ENCODE assay signal across 11 cellular contexts in the genomic region with DNA sequence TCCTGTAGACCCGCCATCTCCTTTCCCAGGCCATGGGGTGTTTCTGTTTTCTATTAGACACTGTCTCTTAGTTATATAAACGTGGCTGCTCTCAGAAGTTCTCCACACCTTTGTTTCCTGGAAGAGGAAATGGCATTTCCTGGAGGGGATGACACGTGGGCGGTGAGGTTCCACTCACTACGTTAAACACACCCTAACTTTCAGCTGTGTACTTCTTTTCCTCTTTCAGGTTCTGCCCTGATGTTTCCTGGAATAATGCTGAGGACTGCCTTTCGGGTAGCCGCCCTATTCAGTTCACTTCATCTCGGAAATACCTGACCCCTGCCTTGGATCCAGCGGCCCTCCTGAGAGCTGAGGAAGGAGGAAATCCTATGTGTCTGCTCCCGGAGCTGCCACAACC. TPM values are rescaled to one million over a fixed set of nuclear protein-coding genes. Genes with fewer than 3 reads are reported as not detected.
DNase-seq lines count a peak whose midpoint lies in the region; ATAC-seq and TF ChIP-seq lines count a peak whose summit lies in the region.
"Had no signal": no experiment of that assay in that cellular context is flagged by ENCODE, and none has a peak within 500 bp of the region (broad histone marks: within the 10 kb centered on the region; RNA-seq: fewer than 3 reads in every experiment).

No MANE protein-coding gene starts in this region.

- TF ChIP-seq CTCF in CD8-positive, alpha-beta T cell (IDR thresholded peaks at IDR 0.05) = no peak
- no peak for TF ChIP-seq CTCF in dorsolateral prefrontal cortex (IDR thresholded peaks at IDR 0.05 in 54 of 56, conservative IDR thresholded peaks at IDR 0.05 in 2 of 56; ENCODE audit: low read depth in 1 of 56, partially characterized antibody in 56 of 56)

- intact Hi-C loops in CD8-positive, alpha-beta T cell (cut with DNase I, micrococcal nuclease) = no loop called here
- intact Hi-C loops in dorsolateral prefrontal cortex (cut with DNase I) = loop anchor here (5.0 to 10.0 kb wide), 2 partner anchors 84 to 831 kb away; a partner anchor contains a TSS

- peaks cover 36% of the 10 kb centered on the region for H3K4me1 ChIP-seq in CD8-positive, alpha-beta T cell (ENCODE audit: insufficient read depth, low read length)

- POLR2A ChIA-PET in CD8-positive, alpha-beta T cell (lab: Charles Lee) = interaction anchor here (1.2 to 3.1 kb wide), 4 partner anchors 9 to 17 kb away, joined by 3 to 43 read pairs (median 12); no protein-coding TSS in a partner anchor
- POLR2A ChIA-PET in activated CD4-positive, alpha-beta memory T cell treated with anti-CD3 and anti-CD28 coated beads, Interleukin-2, amount 10 ng/mL, durations not matched to agents 7 days and 5 days (lab: Charles Lee) = interaction anchor here (1.1 to 8.9 kb wide), 20 partner anchors 9 to 493 kb away, joined by 3 to 123 read pairs (median 8); no protein-coding TSS in a partner anchor
- POLR2A ChIA-PET in activated naive CD8-positive, alpha-beta T cell treated with anti-CD3 and anti-CD28 coated beads, Interleukin-2, amount 10 ng/mL, durations not matched to agents 7 days and 5 days (lab: Charles Lee) = interaction anchor here (0.6 to 9.2 kb wide), 18 partner anchors 10 to 521 kb away, joined by 3 to 382 read pairs (median 6); a partner anchor contains a TSS

- peak overlapping the region; percentile 50 for H3K27ac ChIP-seq in CD8-positive, alpha-beta T cell (ENCODE audit: low read depth, low read length)
- H3K27ac ChIP-seq in dorsolateral prefrontal cortex = peak overlapping the region in 6 of 59 donors; percentile 13 to 93 (median 25)
- H3K27ac ChIP-seq: esophagus squamous epithelium had no signal

- H3K4me3 Mint-ChIP-seq in CD8-positive, alpha-beta T cell = peak overlapping the region; percentile 96
- peak overlapping the region; percentile 87 for H3K4me3 Mint-ChIP-seq in activated CD4-positive, alpha-beta memory T cell treated with anti-CD3 and anti-CD28 coated beads, Interleukin-2, amount 10 ng/mL, durations not matched to agents 7 days and 5 days
- H3K4me3 Mint-ChIP-seq in activated naive CD8-positive, alpha-beta T cell treated with anti-CD3 and anti-CD28 coated beads, Interleukin-2, amount 10 ng/mL, durations not matched to agents 7 days and 5 days = peak overlapping the region; percentile 96

- peak overlapping the region; percentile 51 for H3K4me3 ChIP-seq in CD8-positive, alpha-beta T cell (ENCODE audit: low read depth, low read length)
- H3K4me3 ChIP-seq in dorsolateral prefrontal cortex = no peak overlapping the region
- H3K4me3 ChIP-seq: esophagus squamous epithelium had no signal

- H3K27ac Mint-ChIP-seq in CD8-positive, alpha-beta T cell = peak overlapping the region; percentile 97
- H3K27ac Mint-ChIP-seq in activated CD4-positive, alpha-beta memory T cell treated with anti-CD3 and anti-CD28 coated beads, Interleukin-2, amount 10 ng/mL, durations not matched to agents 7 days and 5 days = peak overlapping the region; percentile 98
- peak overlapping the region; percentile 97 for H3K27ac Mint-ChIP-seq in activated naive CD8-positive, alpha-beta T cell treated with anti-CD3 and anti-CD28 coated beads, Interleukin-2, amount 10 ng/mL, durations not matched to agents 7 days and 5 days
- H3K27ac Mint-ChIP-seq: nephron had no signal

- CTCF ChIA-PET in CD8-positive, alpha-beta T cell (lab: Charles Lee) = interaction anchor here (0.5 to 9.1 kb wide), 10 partner anchors 13 to 508 kb away, joined by 3 to 179 read pairs (median 4); no protein-coding TSS in a partner anchor
- CTCF ChIA-PET in activated CD4-positive, alpha-beta memory T cell treated with anti-CD3 and anti-CD28 coated beads, Interleukin-2, amount 10 ng/mL, durations not matched to agents 7 days and 5 days (lab: Charles Lee) = interaction anchor here (0.8 to 8.8 kb wide), 6 partner anchors 17 to 137 kb away, joined by 3 to 110 read pairs (median 5); no protein-coding TSS in a partner anchor

- H3K36me3 Mint-ChIP-seq in CD8-positive, alpha-beta T cell = peaks cover 73% of the 10 kb centered on the region
- peaks cover 86% of the 10 kb centered on the region for H3K36me3 Mint-ChIP-seq in activated CD4-positive, alpha-beta memory T cell treated with anti-CD3 and anti-CD28 coated beads, Interleukin-2, amount 10 ng/mL, durations not matched to agents 7 days and 5 days (ENCODE audit: low read depth)
- peaks cover 60% of the 10 kb centered on the region for H3K36me3 Mint-ChIP-seq in activated naive CD8-positive, alpha-beta T cell treated with anti-CD3 and anti-CD28 coated beads, Interleukin-2, amount 10 ng/mL, durations not matched to agents 7 days and 5 days

- H3K9me3 Mint-ChIP-seq in CD8-positive, alpha-beta T cell = no peaks in the 10 kb centered on the region
- no peaks in the 10 kb centered on the region for H3K9me3 Mint-ChIP-seq in activated CD4-positive, alpha-beta memory T cell treated with anti-CD3 and anti-CD28 coated beads, Interleukin-2, amount 10 ng/mL, durations not matched to agents 7 days and 5 days
- H3K9me3 Mint-ChIP-seq in activated naive CD8-positive, alpha-beta T cell treated with anti-CD3 and anti-CD28 coated beads, Interleukin-2, amount 10 ng/mL, durations not matched to agents 7 days and 5 days = no peaks in the 10 kb centered on the region
- H3K9me3 Mint-ChIP-seq: nephron had no signal

- no peaks in the 10 kb centered on the region for H3K27me3 Mint-ChIP-seq in CD8-positive, alpha-beta T cell (ENCODE audit: low read depth)
- no peaks in the 10 kb centered on the region for H3K27me3 Mint-ChIP-seq in activated CD4-positive, alpha-beta memory T cell treated with anti-CD3 and anti-CD28 coated beads, Interleukin-2, amount 10 ng/mL, durations not matched to agents 7 days and 5 days
- no peaks in the 10 kb centered on the region for H3K27me3 Mint-ChIP-seq in activated naive CD8-positive, alpha-beta T cell treated with anti-CD3 and anti-CD28 coated beads, Interleukin-2, amount 10 ng/mL, durations not matched to agents 7 days and 5 days

- H3K27me3 ChIP-seq in CD8-positive, alpha-beta T cell (ENCODE audit: insufficient read depth, low read length) = no peaks in the 10 kb centered on the region
- peaks cover 0 to 6% (median 0%) of the 10 kb centered on the region in 45 donors for H3K27me3 ChIP-seq in dorsolateral prefrontal cortex

- H3K36me3 ChIP-seq in CD8-positive, alpha-beta T cell (ENCODE audit: insufficient read depth, low read length) = no peaks in the 10 kb centered on the region
- H3K36me3 ChIP-seq: esophagus squamous epithelium had no signal

- peaks cover 67% of the 10 kb centered on the region for H3K4me1 Mint-ChIP-seq in CD8-positive, alpha-beta T cell (ENCODE audit: low read depth)
- peaks cover 63% of the 10 kb centered on the region for H3K4me1 Mint-ChIP-seq in activated CD4-positive, alpha-beta memory T cell treated with anti-CD3 and anti-CD28 coated beads, Interleukin-2, amount 10 ng/mL, durations not matched to agents 7 days and 5 days
- peaks cover 43% of the 10 kb centered on the region for H3K4me1 Mint-ChIP-seq in activated naive CD8-positive, alpha-beta T cell treated with anti-CD3 and anti-CD28 coated beads, Interleukin-2, amount 10 ng/mL, durations not matched to agents 7 days and 5 days

- ATAC-seq in CD8-positive, alpha-beta T cell = peak; percentile 26
- peak; percentile 53 for ATAC-seq in activated naive CD8-positive, alpha-beta T cell treated with anti-CD3 and anti-CD28 coated beads, Interleukin-2, amount 10 ng/mL, durations not matched to agents 7 days and 5 days (ENCODE audit: low read depth)
- ATAC-seq in HG02678 (IDR thresholded peaks at IDR 0.05; ENCODE audit: unreplicated experiment) = no peak

- peak in 4 of 7 experiments; percentile 53 to 66 (median 59) for DNase-seq in CD8-positive, alpha-beta T cell
- peak; percentile 86 for DNase-seq in activated CD4-positive, alpha-beta memory T cell treated with anti-CD3 and anti-CD28 coated beads, Interleukin-2, amount 10 ng/mL, durations not matched to agents 7 days and 5 days
- DNase-seq in activated naive CD8-positive, alpha-beta T cell treated with anti-CD3 and anti-CD28 coated beads, Interleukin-2, amount 10 ng/mL, durations not matched to agents 7 days and 5 days = peak; percentile 65
- DNase-seq in stimulated activated CD4-positive, alpha-beta T cell treated with anti-CD3 and anti-CD28 coated beads, Interleukin-4, amount 100 ng/mL, for 4 hours = peak; percentile 64 to 88
- DNase-seq in dorsolateral prefrontal cortex = no peak
- no peak for DNase-seq in COR-L47 (lab: John Stamatoyannopoulos, UW)
- DNase-seq in GM19240 (ENCODE audit: insufficient read length, low spot score) = no peak
- DNase-seq: esophagus squamous epithelium, NCI-H1048 had no signal

- no peaks in the 10 kb centered on the region for H3K9me3 ChIP-seq in CD8-positive, alpha-beta T cell (ENCODE audit: low read length)
- H3K9me3 ChIP-seq: esophagus squamous epithelium had no signal

RNA-seq across cellular contexts. Expression of a gene that starts 3.4 kb away (rescaled TPM):
- 10 to 100 TPM; 26.3 to 26.6 TPM for total RNA-seq in CD8-positive, alpha-beta T cell
- 10 to 100 TPM; 69.3 to 70.6 TPM for total RNA-seq in activated CD4-positive, alpha-beta memory T cell treated with anti-CD3 and anti-CD28 coated beads, Interleukin-2, amount 10 ng/mL, durations not matched to agents 7 days and 5 days
- total RNA-seq in activated naive CD8-positive, alpha-beta T cell treated with anti-CD3 and anti-CD28 coated beads, Interleukin-2, amount 10 ng/mL, durations not matched to agents 7 days and 5 days = 10 to 100 TPM; 61.2 to 61.8 TPM
- 10 to 100 TPM in 21 of 120 experiments, 1 to 10 TPM in 99; 2.2 to 21.5 (median 7.4) TPM for total RNA-seq in dorsolateral prefrontal cortex

Comparison
In these comparisons a context has a peak if more than half of its experiments do, and no peak if none do; other contexts are left out.
1. DNase-seq: peak in CD8-positive, alpha-beta T cell (4 of 7), activated CD4-positive, alpha-beta memory T cell treated with anti-CD3 and anti-CD28 coated beads, Interleukin-2, amount 10 ng/mL, durations not matched to agents 7 days and 5 days (single experiment), activated naive CD8-positive, alpha-beta T cell treated with anti-CD3 and anti-CD28 coated beads, Interleukin-2, amount 10 ng/mL, durations not matched to agents 7 days and 5 days (single experiment) and stimulated activated CD4-positive, alpha-beta T cell treated with anti-CD3 and anti-CD28 coated beads, Interleukin-4, amount 100 ng/mL, for 4 hours (2 of 2); none in dorsolateral prefrontal cortex (0 of 10), COR-L47 (single experiment) and GM19240 (single experiment).
2. intact Hi-C loops: an anchor here in dorsolateral prefrontal cortex (5.0 to 10.0 kb wide); none called in CD8-positive, alpha-beta T cell.
3. Peak in every context shown above with its lines, with median percentiles within 50 percentile points of each other: H3K27ac Mint-ChIP-seq and H3K4me3 Mint-ChIP-seq.